In the genomic region with DNA sequence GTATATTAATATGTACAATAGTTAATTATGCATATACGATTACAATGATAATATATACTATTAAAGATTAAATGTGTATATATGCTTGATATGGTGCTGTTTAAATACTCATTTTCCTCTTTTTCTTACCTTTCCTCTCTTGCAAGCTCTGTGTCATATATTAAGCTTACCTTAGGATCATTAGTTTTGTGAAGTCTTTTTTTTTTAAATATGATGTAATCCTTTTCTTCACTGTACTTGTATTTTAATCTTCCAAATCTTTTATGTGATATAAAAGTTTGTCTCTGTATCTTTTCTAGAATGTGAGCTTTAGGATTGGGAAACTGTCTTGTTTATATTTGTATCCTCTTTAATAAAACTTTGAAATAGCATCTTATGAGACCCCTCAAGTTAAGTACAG, we compare ENCODE assay signal across 20 cellular contexts.
"Had no signal": no experiment of that assay in that cellular context is flagged by ENCODE, and none has a peak within 500 bp of the region (broad histone marks: within the 10 kb centered on the region; RNA-seq: fewer than 3 reads in every experiment).

No MANE protein-coding gene starts in this region.

- H3K27ac ChIP-seq: KMS-11 had no signal

- H3K9ac ChIP-seq: KMS-11, SK-N-SH had no signal

- FAIRE-seq: RCC 7860 had no signal

- DNase-seq: IMR-90, Kasumi-1, MM.1S, NCI-H1092 treated with DMSO at 0.1 percent for 48 hours, NCI-H1436, NCI-H187, NCI-H2029, NCI-H2081 treated with DMSO at 0.1 percent for 48 hours, NCI-H2171, NCI-H226, NCI-H446, NCI-H510A, NCI-H524 treated with DMSO at 0.1 percent for 48 hours, NCI-H69, Right ventricle myocardium superior, RPMI8226, SK-N-SH, SW 1271 had no signal

- H3K4me2 ChIP-seq: SK-N-SH had no signal

- H3K9me3 ChIP-seq: SK-N-SH had no signal
